Comparison of ENCODE assay signal across 17 cellular contexts in genomic region chr22:41177626-41178424, GRCh38. TPM values are rescaled to one million over a fixed set of nuclear protein-coding genes. Genes with fewer than 3 reads are reported as not detected.
DNase-seq lines count a peak whose midpoint lies in the region; ATAC-seq, FAIRE-seq and TF ChIP-seq lines count a peak whose summit lies in the region.
"Had no signal": no experiment of that assay in that cellular context is flagged by ENCODE, and none has a peak within 500 bp of the region (broad histone marks: within the 10 kb centered on the region; RNA-seq: fewer than 3 reads in every experiment).

No MANE protein-coding gene starts in this region.

- H3K9me3 Mint-ChIP-seq in stimulated activated effector memory CD8-positive, alpha-beta T cell treated with anti-CD3 and anti-CD28 coated beads, Interleukin-12 subunit alpha, Interleukin-12 subunit beta, amount 100 ng/mL, for 72 hours, result no peaks in the 10 kb centered on the region
- H3K9me3 Mint-ChIP-seq: naive B cell had no signal

- H3K27ac ChIP-seq in RWPE1, result peak overlapping the region; percentile 32
- H3K27ac ChIP-seq in SJCRH30, result no peak overlapping the region

- POLR2A ChIA-PET in RWPE1 (lab: Yijun Ruan, JAX; ENCODE audit: low non-redundant PET), result no interaction called here

- peak; percentile 32 for FAIRE-seq in bronchial epithelial cell (lab: Jason Lieb, UNC)
- FAIRE-seq: colon, endometrium had no signal

- TF ChIP-seq CTCF in RWPE1 (conservative IDR thresholded peaks at IDR 0.05; ENCODE audit: low read depth) (no peak), bronchial epithelial cell (IDR thresholded peaks at IDR 0.05; ENCODE audit: insufficient read depth, low read length, severe bottlenecking) (no peak)

- ATAC-seq in left lobe of liver, result peak; percentile 70
- no peak for ATAC-seq in stimulated activated effector memory CD8-positive, alpha-beta T cell treated with anti-CD3 and anti-CD28 coated beads, Interleukin-12 subunit alpha, Interleukin-12 subunit beta, amount 100 ng/mL, for 72 hours
- no peak for ATAC-seq in GM21515 (IDR thresholded peaks at IDR 0.05; ENCODE audit: unreplicated experiment)

- no peak overlapping the region for H3K4me3 ChIP-seq in bronchial epithelial cell (ENCODE audit: low read depth, low read length)
- no peak overlapping the region for H3K4me3 ChIP-seq in SJCRH30

- H3K36me3 ChIP-seq in bronchial epithelial cell (ENCODE audit: control insufficient read depth, insufficient read depth, low read length), result peaks cover 20% of the 10 kb centered on the region
- peaks cover 56% of the 10 kb centered on the region for H3K36me3 ChIP-seq in SJCRH30

- H3K4me1 Mint-ChIP-seq in stimulated activated effector memory CD8-positive, alpha-beta T cell treated with anti-CD3 and anti-CD28 coated beads, Interleukin-12 subunit alpha, Interleukin-12 subunit beta, amount 100 ng/mL, for 72 hours, result peaks cover 5% of the 10 kb centered on the region

- DNase-seq in RWPE1 (ENCODE audit: low spot score) (no peak), bronchial epithelial cell (ENCODE audit: low read depth) (no peak), left lobe of liver (ENCODE audit: low spot score) (peak; percentile 73), HuH-7 (ENCODE audit: low spot score) (no peak), SJCRH30 (no peak)
- DNase-seq in stimulated activated effector memory CD8-positive, alpha-beta T cell treated with anti-CD3 and anti-CD28 coated beads, Interleukin-12 subunit alpha, Interleukin-12 subunit beta, amount 100 ng/mL, for 72 hours (ENCODE audit: low spot score in 2 of 2), result no peak
- DNase-seq: activated CD4-positive, alpha-beta T cell treated with anti-CD3 and anti-CD28 coated beads for 1 hour; activated gamma-delta T cell; AML-193; DND-41; islet precursor cell; mammary epithelial cell; naive B cell; NCI-H1048 had no signal

- H3K4me3 Mint-ChIP-seq in stimulated activated effector memory CD8-positive, alpha-beta T cell treated with anti-CD3 and anti-CD28 coated beads, Interleukin-12 subunit alpha, Interleukin-12 subunit beta, amount 100 ng/mL, for 72 hours, result no peak overlapping the region

- CTCF ChIA-PET in RWPE1 (lab: Yijun Ruan, JAX), result interaction anchor here (0.6 kb wide), 1 partner anchor 212 kb away, joined by 4 read pairs; no protein-coding TSS in a partner anchor

- H3K4me1 ChIP-seq in SJCRH30, result peaks cover 11% of the 10 kb centered on the region; the same call in 1 of the 2 replicates

- no peaks in the 10 kb centered on the region for H3K27me3 ChIP-seq in bronchial epithelial cell (ENCODE audit: control insufficient read depth, insufficient read depth, low read length)
- no peaks in the 10 kb centered on the region for H3K27me3 ChIP-seq in SJCRH30

- peak overlapping the region; percentile 80 for H3K27ac Mint-ChIP-seq in stimulated activated effector memory CD8-positive, alpha-beta T cell treated with anti-CD3 and anti-CD28 coated beads, Interleukin-12 subunit alpha, Interleukin-12 subunit beta, amount 100 ng/mL, for 72 hours

- peaks cover 82% of the 10 kb centered on the region for H3K36me3 Mint-ChIP-seq in stimulated activated effector memory CD8-positive, alpha-beta T cell treated with anti-CD3 and anti-CD28 coated beads, Interleukin-12 subunit alpha, Interleukin-12 subunit beta, amount 100 ng/mL, for 72 hours

- H3K9me3 ChIP-seq in SJCRH30 (replicated peaks), result no peaks in the 10 kb centered on the region

RNA-seq across cellular contexts. Expression of gene L3MBTL2, which starts 27.3 kb away (rescaled TPM):
- 8.2 and 10.8 TPM in 2 replicates for total RNA-seq in bronchial epithelial cell
- 12.7 TPM for total RNA-seq in left lobe of liver
- total RNA-seq in SJCRH30 (2014; rRNA removed; shearing (Covaris generic)), result 21.6 and 22.5 TPM in 2 replicates
